ENCODE assay signal across 16 cellular contexts in the genomic region with DNA sequence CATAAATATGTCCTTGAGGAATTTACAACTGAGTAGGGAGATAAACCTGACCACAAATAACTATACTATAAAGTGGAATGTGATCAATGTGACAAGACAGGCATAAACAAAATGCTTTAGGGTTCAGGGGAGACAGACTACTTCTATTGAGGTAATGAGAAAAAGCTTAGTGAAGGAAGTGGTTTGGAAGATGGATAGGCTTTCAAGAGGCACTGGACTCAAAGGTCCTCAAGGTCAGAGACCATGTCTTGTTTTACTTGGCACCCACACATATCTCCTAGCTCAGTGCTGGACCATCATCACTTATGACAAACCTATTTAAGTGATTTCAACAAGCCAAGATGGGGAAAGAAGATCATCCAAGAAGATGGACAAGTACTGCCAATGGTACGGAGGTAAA.
DNase-seq lines count a peak whose midpoint lies in the region; ATAC-seq and TF ChIP-seq lines count a peak whose summit lies in the region.
"Had no signal": no experiment of that assay in that cellular context is flagged by ENCODE, and none has a peak within 500 bp of the region (broad histone marks: within the 10 kb centered on the region; RNA-seq: fewer than 3 reads in every experiment).

No MANE protein-coding gene starts in this region.

- peaks cover 14% of the 10 kb centered on the region for H3K4me1 ChIP-seq in fibroblast of lung (ENCODE audit: control insufficient read depth, extremely low read depth, insufficient read depth, low read length)
- H3K4me1 ChIP-seq: BE2C, Peyer's patch had no signal

- peaks cover 4% of the 10 kb centered on the region for H3K79me2 ChIP-seq in fibroblast of lung (ENCODE audit: control insufficient read depth, insufficient read depth, low read length)

- H3K27me3 ChIP-seq in fibroblast of lung (ENCODE audit: control insufficient read depth, insufficient read depth, low read length), result no peaks in the 10 kb centered on the region
- H3K27me3 ChIP-seq: BE2C, Peyer's patch had no signal

- CTCF ChIA-PET in T-cell (lab: Charles Lee), result no interaction called here

- H3K27ac ChIP-seq in fibroblast of lung (ENCODE audit: insufficient read depth, low read length), result no peak overlapping the region
- H3K27ac ChIP-seq: Peyer's patch had no signal

- no peak overlapping the region for H3K4me2 ChIP-seq in fibroblast of lung (ENCODE audit: extremely low read depth, insufficient read depth, low read length)

- H3K4me3 Mint-ChIP-seq in T-cell, result no peak overlapping the region

- H3K27me3 Mint-ChIP-seq in T-cell, result no peaks in the 10 kb centered on the region

- H2AFZ ChIP-seq in fibroblast of lung (ENCODE audit: low read length), result no peak overlapping the region

- H3K9ac ChIP-seq in fibroblast of lung (ENCODE audit: insufficient read depth, low read length), result no peak overlapping the region

- no peak for ATAC-seq in T-cell (replicated peaks in 1 of 4)
- ATAC-seq: HCT116, K562 had no signal

- no peaks in the 10 kb centered on the region for H3K4me1 Mint-ChIP-seq in T-cell

- no peaks in the 10 kb centered on the region for H3K36me3 ChIP-seq in fibroblast of lung (ENCODE audit: control insufficient read depth, insufficient read depth, low read length)
- H3K36me3 ChIP-seq: BE2C, Peyer's patch had no signal

- no peak for TF ChIP-seq CTCF in fibroblast of lung (conservative IDR thresholded peaks at IDR 0.05 in 1 of 2, IDR thresholded peaks at IDR 0.05 in 1 of 2; ENCODE audit: low read depth in 1 of 2, low read length in 2 of 2)

- H4K20me1 ChIP-seq in fibroblast of lung (ENCODE audit: control insufficient read depth, extremely low read depth, insufficient read depth, low read length), result no peaks in the 10 kb centered on the region

- H3K9me3 Mint-ChIP-seq in T-cell, result peaks cover 7 to 16% (median 12%) of the 10 kb centered on the region in 3 donors

- POLR2A ChIA-PET in T-cell (lab: Charles Lee), result no interaction called here

- H3K36me3 Mint-ChIP-seq in T-cell, result no peaks in the 10 kb centered on the region

- H3K27ac Mint-ChIP-seq in T-cell, result no peak overlapping the region

- DNase-seq in ELR (ENCODE audit: low read depth), result peak; percentile 2
- DNase-seq in RPMI7951 (ENCODE audit: low read depth), result peak; percentile 78
- peak; percentile 47 to 75 for DNase-seq in fibroblast of lung (ENCODE audit: low read depth in 2 of 2)
- DNase-seq in pulmonary artery endothelial cell (ENCODE audit: low read depth, low spot score), result peak; percentile 10
- no peak for DNase-seq in NCI-H526 treated with DMSO at 0.1 percent for 48 hours (lab: John Stamatoyannopoulos, UW)
- DNase-seq in T-cell, result no peak
- no peak for DNase-seq in NCI-H2196 treated with DMSO at 0.1 percent for 48 hours (lab: John Stamatoyannopoulos, UW; ENCODE audit: unreplicated experiment)
- DNase-seq in GM19240 (ENCODE audit: insufficient read length, low spot score), result no peak
- DNase-seq: BE2C, NCI-H1048, NCI-H2171, NCI-H510A, Peyer's patch, SHP77 treated with DMSO at 0.1 percent for 48 hours had no signal

- H3K4me3 ChIP-seq in fibroblast of lung (replicated peaks in 1 of 4; ENCODE audit: control extremely low read depth in 1 of 4, insufficient read depth in 1 of 4, low read depth in 3 of 4, low read length in 4 of 4), result no peak overlapping the region
- H3K4me3 ChIP-seq: K562, Peyer's patch had no signal

- no peaks in the 10 kb centered on the region for H3K9me3 ChIP-seq in fibroblast of lung (ENCODE audit: control insufficient read depth, insufficient read depth, low read depth, low read length)
- H3K9me3 ChIP-seq: BE2C, Peyer's patch had no signal

Comparison
In these comparisons a context has a peak if more than half of its experiments do, and no peak if none do; other contexts are left out.
1. DNase-seq: peak in ELR (single experiment), RPMI7951 (single experiment), fibroblast of lung (2 of 2) and pulmonary artery endothelial cell (single experiment); none in NCI-H526 treated with DMSO at 0.1 percent for 48 hours (single experiment), T-cell (0 of 34), NCI-H2196 treated with DMSO at 0.1 percent for 48 hours (single experiment) and GM19240 (single experiment).